Comparison of ENCODE assay signal across 13 cellular contexts in genomic region chr10:62071846-62072281, GRCh38.
DNase-seq lines count a peak whose midpoint lies in the region; ATAC-seq and TF ChIP-seq lines count a peak whose summit lies in the region.
"Had no signal": no experiment of that assay in that cellular context is flagged by ENCODE, and none has a peak within 500 bp of the region (broad histone marks: within the 10 kb centered on the region; RNA-seq: fewer than 3 reads in every experiment).

No MANE protein-coding gene starts in this region.

- no peak for TF ChIP-seq CTCF in heart left ventricle (IDR thresholded peaks at IDR 0.05)
- no peak for TF ChIP-seq CTCF in gastroesophageal sphincter (IDR thresholded peaks at IDR 0.05)
- no peak for TF ChIP-seq CTCF in vagina (IDR thresholded peaks at IDR 0.05)
- no peak for TF ChIP-seq CTCF in smooth muscle cell (IDR thresholded peaks at IDR 0.05; ENCODE audit: borderline replicate concordance, insufficient read depth, poor library complexity, severe bottlenecking)

- H4K20me1 ChIP-seq in smooth muscle cell (ENCODE audit: low read depth), result peaks cover 52% of the 10 kb centered on the region

- no peaks in the 10 kb centered on the region for H3K9me3 Mint-ChIP-seq in activated CD8-positive, alpha-beta T cell treated with anti-CD3 and anti-CD28 coated beads, Interleukin-2, amount 10 ng/mL, durations not matched to agents 7 days and 5 days (ENCODE audit: insufficient read depth)
- H3K9me3 Mint-ChIP-seq: immature natural killer cell had no signal

- H3K27ac ChIP-seq in right cardiac atrium (ENCODE audit: low read length) (peak overlapping the region; percentile 32), heart left ventricle (peak overlapping the region in 1 of 12 donors; percentile 6), gastroesophageal sphincter (no peak overlapping the region), vagina (peak overlapping the region; percentile 62), smooth muscle cell (ENCODE audit: low read depth) (no peak overlapping the region), caudate nucleus (ENCODE audit: low read depth, low read length) (no peak overlapping the region)
- H3K27ac ChIP-seq: epithelial cell of prostate had no signal

- H3K36me3 ChIP-seq in heart left ventricle (peaks cover 0 to 85% (median 69%) of the 10 kb centered on the region in 9 donors), gastroesophageal sphincter (peaks cover 0 to 59% of the 10 kb centered on the region in 2 donors), vagina (peaks cover 0 to 66% of the 10 kb centered on the region in 2 donors), smooth muscle cell (ENCODE audit: low read depth) (peaks cover 44% of the 10 kb centered on the region)

- TF ChIP-seq POLR2A in heart left ventricle (IDR thresholded peaks at IDR 0.05), result no peak
- TF ChIP-seq POLR2A in gastroesophageal sphincter (IDR thresholded peaks at IDR 0.05), result no peak
- TF ChIP-seq POLR2A in vagina (IDR thresholded peaks at IDR 0.05), result no peak

- H3K4me2 ChIP-seq in smooth muscle cell, result no peak overlapping the region

- no peak overlapping the region for H3K4me3 ChIP-seq in right cardiac atrium (ENCODE audit: low read length)
- H3K4me3 ChIP-seq in heart left ventricle, result no peak overlapping the region
- no peak overlapping the region for H3K4me3 ChIP-seq in gastroesophageal sphincter
- no peak overlapping the region for H3K4me3 ChIP-seq in vagina
- H3K4me3 ChIP-seq in smooth muscle cell, result no peak overlapping the region

- H3K36me3 Mint-ChIP-seq in activated CD8-positive, alpha-beta T cell treated with anti-CD3 and anti-CD28 coated beads, Interleukin-2, amount 10 ng/mL, durations not matched to agents 7 days and 5 days (ENCODE audit: low read depth), result peaks cover 79% of the 10 kb centered on the region

- H3F3A ChIP-seq in smooth muscle cell (ENCODE audit: low read depth), result no peaks in the 10 kb centered on the region

- WGBS in right cardiac atrium, result 85% methylated on average over 6 of the region's 6 CpGs
- WGBS in heart left ventricle, 4 donors, result 80 to 85% (median 83%) methylated on average over 6 of the region's 6 CpGs
- WGBS in gastroesophageal sphincter (ENCODE audit: low coverage in 1 of 2), 2 donors, result 77 to 81% methylated on average over 2 of the region's 6 CpGs
- WGBS in smooth muscle cell (ENCODE audit: low lambda C conversion rate), result 94% methylated on average over 6 of the region's 6 CpGs

- H2AFZ ChIP-seq in smooth muscle cell (ENCODE audit: low read depth), result no peak overlapping the region

- H3K79me2 ChIP-seq in smooth muscle cell (ENCODE audit: low read depth), result peaks cover 27% of the 10 kb centered on the region

- ATAC-seq in right cardiac atrium (no peak), heart left ventricle (no peak), gastroesophageal sphincter (peak; percentile 40), GM19463 (IDR thresholded peaks at IDR 0.05; ENCODE audit: unreplicated experiment) (no peak)
- peak; percentile 37 for ATAC-seq in activated CD8-positive, alpha-beta T cell treated with anti-CD3 and anti-CD28 coated beads, Interleukin-2, amount 10 ng/mL, durations not matched to agents 7 days and 5 days

- DNase-seq in right cardiac atrium (no peak), heart left ventricle (no peak), vagina (ENCODE audit: extremely low spot score in 2 of 2) (no peak), smooth muscle cell (lab: John Stamatoyannopoulos, UW; ENCODE audit: unreplicated experiment) (no peak), caudate nucleus (lab: John Stamatoyannopoulos, UW) (no peak)
- DNase-seq in activated CD8-positive, alpha-beta T cell treated with anti-CD3 and anti-CD28 coated beads, Interleukin-2, amount 10 ng/mL, durations not matched to agents 7 days and 5 days, result no peak
- DNase-seq: amygdala; immature natural killer cell; NCI-H1436; NK-92 treated with Interleukin-12 subunit alpha and Interleukin-12 subunit beta, amount 100 ng/mL, for 24 hours had no signal

- CTCF ChIA-PET in activated CD8-positive, alpha-beta T cell treated with anti-CD3 and anti-CD28 coated beads, Interleukin-2, amount 10 ng/mL, durations not matched to agents 7 days and 5 days (lab: Charles Lee), result interaction anchor here (1.9 kb wide), 1 partner anchor 33 kb away, joined by 6 read pairs; no protein-coding TSS in a partner anchor

- no peak for TF ChIP-seq EP300 in gastroesophageal sphincter (IDR thresholded peaks at IDR 0.05)

- no peaks in the 10 kb centered on the region for H3K27me3 Mint-ChIP-seq in activated CD8-positive, alpha-beta T cell treated with anti-CD3 and anti-CD28 coated beads, Interleukin-2, amount 10 ng/mL, durations not matched to agents 7 days and 5 days (ENCODE audit: low read depth)

- intact Hi-C loops in right cardiac atrium (cut with DNase I), result no loop called here
- intact Hi-C loops in heart left ventricle (cut with DNase I), result no loop called here
- intact Hi-C loops in vagina (cut with DNase I), result no loop called here

- peaks cover 18% of the 10 kb centered on the region for H3K4me1 ChIP-seq in right cardiac atrium (ENCODE audit: control insufficient read depth, insufficient read depth, low read length)
- H3K4me1 ChIP-seq in heart left ventricle, result peaks cover 0 to 80% (median 56%) of the 10 kb centered on the region in 12 donors
- peaks cover 25 to 79% (median 29%) of the 10 kb centered on the region in 3 donors for H3K4me1 ChIP-seq in gastroesophageal sphincter
- peaks cover 97% of the 10 kb centered on the region for H3K4me1 ChIP-seq in vagina
- no peaks in the 10 kb centered on the region for H3K4me1 ChIP-seq in smooth muscle cell (ENCODE audit: low read depth)

- H3K9ac ChIP-seq in smooth muscle cell (ENCODE audit: low read depth), result no peak overlapping the region

- no peaks in the 10 kb centered on the region for H3K9me3 ChIP-seq in right cardiac atrium (ENCODE audit: control insufficient read depth, low read length)
- no peaks in the 10 kb centered on the region for H3K9me3 ChIP-seq in heart left ventricle
- no peaks in the 10 kb centered on the region for H3K9me3 ChIP-seq in gastroesophageal sphincter
- H3K9me3 ChIP-seq in vagina, result no peaks in the 10 kb centered on the region
- no peaks in the 10 kb centered on the region for H3K9me3 ChIP-seq in smooth muscle cell (replicated peaks; ENCODE audit: low read depth)

- POLR2A ChIA-PET in activated CD8-positive, alpha-beta T cell treated with anti-CD3 and anti-CD28 coated beads, Interleukin-2, amount 10 ng/mL, durations not matched to agents 7 days and 5 days (lab: Charles Lee), result interaction anchor here (0.5 kb wide), 1 partner anchor 96 kb away, joined by 3 read pairs; no protein-coding TSS in a partner anchor

- peak overlapping the region; percentile 24 for H3K27ac Mint-ChIP-seq in activated CD8-positive, alpha-beta T cell treated with anti-CD3 and anti-CD28 coated beads, Interleukin-2, amount 10 ng/mL, durations not matched to agents 7 days and 5 days

- peaks cover 62% of the 10 kb centered on the region for H3K4me1 Mint-ChIP-seq in activated CD8-positive, alpha-beta T cell treated with anti-CD3 and anti-CD28 coated beads, Interleukin-2, amount 10 ng/mL, durations not matched to agents 7 days and 5 days (ENCODE audit: low read depth)

- H3K27me3 ChIP-seq in right cardiac atrium (ENCODE audit: control insufficient read depth, insufficient read depth) (no peaks in the 10 kb centered on the region), heart left ventricle (no peaks in the 10 kb centered on the region), gastroesophageal sphincter (no peaks in the 10 kb centered on the region), vagina (no peaks in the 10 kb centered on the region), smooth muscle cell (ENCODE audit: low read depth) (no peaks in the 10 kb centered on the region)

- H3K4me3 Mint-ChIP-seq in activated CD8-positive, alpha-beta T cell treated with anti-CD3 and anti-CD28 coated beads, Interleukin-2, amount 10 ng/mL, durations not matched to agents 7 days and 5 days, result no peak overlapping the region
- H3K4me3 Mint-ChIP-seq: immature natural killer cell had no signal

Comparison
In these comparisons a context has a peak if more than half of its experiments do, and no peak if none do; other contexts are left out.
1. ATAC-seq: peak in activated CD8-positive, alpha-beta T cell treated with anti-CD3 and anti-CD28 coated beads, Interleukin-2, amount 10 ng/mL, durations not matched to agents 7 days and 5 days (single experiment) and gastroesophageal sphincter (single experiment); none in right cardiac atrium (0 of 2), heart left ventricle (0 of 4) and GM19463 (single experiment).
2. H3K27ac ChIP-seq: peak in right cardiac atrium (single experiment) and vagina (single experiment); none in gastroesophageal sphincter (0 of 4), smooth muscle cell (single experiment) and caudate nucleus (single experiment).